ENCODE assay signal across 2 cellular contexts in genomic region chr11:131737357-131737756, GRCh38.
TF ChIP-seq lines count a peak whose summit lies in the region.

No MANE protein-coding gene starts in this region.

TF ChIP-seq in GM23338, 12 proteins besides CTCF, POLR2A, EP300 and RAD21:
- TF ChIP-seq CREB1 (CRISPR knock-in tag; IDR thresholded peaks at IDR 0.05; ENCODE audit: low read depth): no peak

TF ChIP-seq in H1, 55 proteins besides CTCF, POLR2A, EP300 and RAD21:
- TF ChIP-seq TAF1 (IDR thresholded peaks at IDR 0.05; ENCODE audit: low read depth, low read length) (no peak), PHF8 (conservative IDR thresholded peaks at IDR 0.05; ENCODE audit: low read depth, low read length) (no peak), NANOG (IDR thresholded peaks at IDR 0.05; ENCODE audit: insufficient read depth, low read depth, low read length, poor library complexity, severe bottlenecking) (no peak), SP1 (IDR thresholded peaks at IDR 0.05; ENCODE audit: low read depth, low read length) (no peak), KDM4A (IDR thresholded peaks at IDR 0.05; ENCODE audit: low read depth, low read length, severe bottlenecking) (no peak), SIX5 (IDR thresholded peaks at IDR 0.05; ENCODE audit: low read depth, low read length) (no peak), ASH2L (IDR thresholded peaks at IDR 0.05; ENCODE audit: low read length) (no peak)
TF ChIP-seq in H1: peak in this region for 0.
